ENCODE assay signal across 18 cellular contexts in genomic region chr2:14712091-14712490, GRCh38.
A peak's percentile ranks its signal among the peaks of the same experiment; 100 is the strongest.
DNase-seq lines count a peak whose midpoint lies in the region; ATAC-seq, FAIRE-seq and TF ChIP-seq lines count a peak whose summit lies in the region.
"Had no signal": no experiment of that assay in that cellular context is flagged by ENCODE, and none has a peak within 500 bp of the region (broad histone marks: within the 10 kb centered on the region; RNA-seq: fewer than 3 reads in every experiment).

No MANE protein-coding gene starts in this region.

- no peak for TF ChIP-seq CTCF in MCF 10A (IDR thresholded peaks at IDR 0.05; ENCODE audit: unreplicated experiment)
- no peak for TF ChIP-seq CTCF in breast epithelium (IDR thresholded peaks at IDR 0.05)
- no peak for TF ChIP-seq CTCF in K562 (IDR thresholded peaks at IDR 0.05 in 2 of 3, conservative IDR thresholded peaks at IDR 0.05 in 1 of 3; ENCODE audit: insufficient read depth in 2 of 3, low read depth in 1 of 3, low read length in 3 of 3)

- POLR2A ChIA-PET in MCF 10A (lab: Yijun Ruan, JAX), result no interaction called here
- POLR2A ChIA-PET in K562 (lab: Yijun Ruan, JAX), result no interaction called here

- no peak for FAIRE-seq in K562 (lab: Jason Lieb, UNC)
- FAIRE-seq: G401.6 had no signal

- no peaks in the 10 kb centered on the region for H4K20me1 ChIP-seq in K562 (replicated peaks; ENCODE audit: control insufficient read depth, insufficient read depth, low read length)

- H3K27me3 Mint-ChIP-seq in MCF 10A (ENCODE audit: insufficient read depth, unreplicated experiment), result no peaks in the 10 kb centered on the region
- no peaks in the 10 kb centered on the region for H3K27me3 Mint-ChIP-seq in activated T-helper 1 cell treated with anti-CD3 and anti-CD28 coated beads, Interleukin-12 subunit alpha, Interleukin-12 subunit beta, Interleukin-2, Interleukin-4 antibody, amounts not matched to agents 30 ng/mL and 10 ng/mL and 1 ng/mL, durations not matched to agents 14 hours and 24 hours and 36 hours (ENCODE audit: insufficient read depth)

- H3K79me2 ChIP-seq in K562 (ENCODE audit: control insufficient read depth, insufficient read depth, low read length), result no peaks in the 10 kb centered on the region

- H3K9me1 ChIP-seq in K562 (ENCODE audit: control insufficient read depth, insufficient read depth, low read length), result no peaks in the 10 kb centered on the region

- no TSS peak for BruUV-seq in MCF 10A (replicated peaks; lab: Mats Ljungman, UMichigan)
- BruUV-seq in K562 (replicated peaks; lab: Mats Ljungman, UMichigan), result no TSS peak

- H3K9me3 ChIP-seq in breast epithelium, result no peaks in the 10 kb centered on the region
- no peaks in the 10 kb centered on the region for H3K9me3 ChIP-seq in K562 (replicated peaks; ENCODE audit: control insufficient read depth, insufficient read depth, low read depth, low read length)

- H3K4me2 ChIP-seq in K562 (ENCODE audit: insufficient read depth, low read length), result no peak overlapping the region
- H3K4me2 ChIP-seq: GM23338, KMS-11 had no signal

- H3K4me3 ChIP-seq in breast epithelium (no peak overlapping the region), K562 (no peak overlapping the region)
- H3K4me3 ChIP-seq: GM23338 had no signal

- no peak for TF ChIP-seq POLR2A in breast epithelium (IDR thresholded peaks at IDR 0.05)
- TF ChIP-seq POLR2A in K562 (conservative IDR thresholded peaks at IDR 0.05), result no peak

- peak; percentile 20 for DNase-seq in MCF 10A (ENCODE audit: unreplicated experiment)
- DNase-seq in breast epithelium (ENCODE audit: low spot score in 2 of 2), result no peak
- no peak for DNase-seq in K562 (ENCODE audit: extremely low read depth in 1 of 4, low spot score in 3 of 4)
- peak; percentile 52 for DNase-seq in middle frontal gyrus (ENCODE audit: extremely low spot score, low spot score)
- DNase-seq in HUDEP-2 (lab: John Stamatoyannopoulos, UW; ENCODE audit: unreplicated experiment in 76 of 76), result no peak
- DNase-seq in COLO829 (ENCODE audit: low spot score), result no peak
- no peak for DNase-seq in globus pallidus (ENCODE audit: low spot score)
- no peak for DNase-seq in activated T-helper 1 cell treated with anti-CD3 and anti-CD28 coated beads, Interleukin-12 subunit alpha, Interleukin-12 subunit beta, Interleukin-2, Interleukin-4 antibody, amounts not matched to agents 30 ng/mL and 10 ng/mL and 1 ng/mL, durations not matched to agents 14 hours and 24 hours and 36 hours (ENCODE audit: low spot score)
- DNase-seq: 8988T, MM.1S, NCI-H1105 treated with DMSO at 0.1 percent for 48 hours, NCI-H187, NCI-H446, NCI-H748 treated with DMSO at 0.1 percent for 48 hours, SIG-M5 had no signal

- no peak for ATAC-seq in K562
- ATAC-seq: GM23338 had no signal

- CTCF ChIA-PET in MCF 10A (lab: Yijun Ruan, JAX) (no interaction called here), K562 (lab: Yijun Ruan, JAX; ENCODE audit: low intra/inter-chr PET ratio) (no interaction called here)

- no peaks in the 10 kb centered on the region for H3K36me3 Mint-ChIP-seq in MCF 10A (ENCODE audit: insufficient read depth, unreplicated experiment)
- H3K36me3 Mint-ChIP-seq in activated T-helper 1 cell treated with anti-CD3 and anti-CD28 coated beads, Interleukin-12 subunit alpha, Interleukin-12 subunit beta, Interleukin-2, Interleukin-4 antibody, amounts not matched to agents 30 ng/mL and 10 ng/mL and 1 ng/mL, durations not matched to agents 14 hours and 24 hours and 36 hours (ENCODE audit: low read depth), result no peaks in the 10 kb centered on the region

- TF ChIP-seq RAD21 in K562 (CRISPR knock-in tag; conservative IDR thresholded peaks at IDR 0.05 in 1 of 2, IDR thresholded peaks at IDR 0.05 in 1 of 2), result no peak

- no peaks in the 10 kb centered on the region for H3K27me3 ChIP-seq in breast epithelium
- H3K27me3 ChIP-seq in K562 (ENCODE audit: control insufficient read depth in 2 of 2, insufficient read depth in 2 of 2, low read length in 2 of 2), result no peaks in the 10 kb centered on the region

- intact Hi-C loops in MCF 10A (cut with micrococcal nuclease), result no loop called here
- intact Hi-C loops in breast epithelium (cut with DNase I; ENCODE audit: low total_unique reads), result no loop called here
- intact Hi-C loops in K562 (cut with micrococcal nuclease), result no loop called here
- intact Hi-C loops in activated T-helper 1 cell treated with anti-CD3 and anti-CD28 coated beads, Interleukin-12 subunit alpha, Interleukin-12 subunit beta, Interleukin-2, Interleukin-4 antibody, amounts not matched to agents 30 ng/mL and 10 ng/mL and 1 ng/mL, durations not matched to agents 14 hours and 24 hours and 36 hours (cut with micrococcal nuclease), result no loop called here

- H3K27ac ChIP-seq in breast epithelium (no peak overlapping the region), K562 (ENCODE audit: extremely low read depth, low read depth, low read length) (no peak overlapping the region)
- H3K27ac ChIP-seq: KMS-11 had no signal

- in situ Hi-C loops in K562 (cut with MboI), result no loop called here

- peak overlapping the region; percentile 20; the same call in 1 of the 2 replicates for H2AFZ ChIP-seq in K562 (ENCODE audit: low read depth, low read length)

- H3K9me3 Mint-ChIP-seq in MCF 10A (ENCODE audit: unreplicated experiment), result no peaks in the 10 kb centered on the region
- no peaks in the 10 kb centered on the region for H3K9me3 Mint-ChIP-seq in activated T-helper 1 cell treated with anti-CD3 and anti-CD28 coated beads, Interleukin-12 subunit alpha, Interleukin-12 subunit beta, Interleukin-2, Interleukin-4 antibody, amounts not matched to agents 30 ng/mL and 10 ng/mL and 1 ng/mL, durations not matched to agents 14 hours and 24 hours and 36 hours
- H3K9me3 Mint-ChIP-seq: GM23338 had no signal

- no peak for TF ChIP-seq EP300 in K562 (IDR thresholded peaks at IDR 0.05; ENCODE audit: low read length)

- no peak overlapping the region for H3K27ac Mint-ChIP-seq in MCF 10A (ENCODE audit: low read depth, unreplicated experiment)
- no peak overlapping the region for H3K27ac Mint-ChIP-seq in activated T-helper 1 cell treated with anti-CD3 and anti-CD28 coated beads, Interleukin-12 subunit alpha, Interleukin-12 subunit beta, Interleukin-2, Interleukin-4 antibody, amounts not matched to agents 30 ng/mL and 10 ng/mL and 1 ng/mL, durations not matched to agents 14 hours and 24 hours and 36 hours
- H3K27ac Mint-ChIP-seq: GM23338 had no signal

- no peak overlapping the region for H3K9ac ChIP-seq in K562 (ENCODE audit: insufficient read depth in 1 of 2, low read depth in 2 of 2, low read length in 2 of 2)
- H3K9ac ChIP-seq: KMS-11 had no signal

- no peaks in the 10 kb centered on the region for H3K4me1 ChIP-seq in breast epithelium
- H3K4me1 ChIP-seq in K562 (replicated peaks in 1 of 2; ENCODE audit: control insufficient read depth in 2 of 2, insufficient read depth in 2 of 2, low read length in 2 of 2), result peaks cover 0 to 5% of the 10 kb centered on the region in 2 experiments; a peak in 2 of 5 replicates

- H3K36me3 ChIP-seq in breast epithelium (no peaks in the 10 kb centered on the region), K562 (ENCODE audit: control insufficient read depth, insufficient read depth, low read length) (no peaks in the 10 kb centered on the region)

- H3K4me3 Mint-ChIP-seq in MCF 10A (ENCODE audit: unreplicated experiment), result no peak overlapping the region
- H3K4me3 Mint-ChIP-seq in activated T-helper 1 cell treated with anti-CD3 and anti-CD28 coated beads, Interleukin-12 subunit alpha, Interleukin-12 subunit beta, Interleukin-2, Interleukin-4 antibody, amounts not matched to agents 30 ng/mL and 10 ng/mL and 1 ng/mL, durations not matched to agents 14 hours and 24 hours and 36 hours, result no peak overlapping the region
- H3K4me3 Mint-ChIP-seq: GM23338 had no signal

- 5% methylated on average over 4 of the region's 4 CpGs for WGBS in K562 (ENCODE audit: insufficient coverage, low coverage, missing lambda C conversion rate)

- H3K4me1 Mint-ChIP-seq in MCF 10A (ENCODE audit: insufficient read depth, unreplicated experiment), result no peaks in the 10 kb centered on the region
- no peaks in the 10 kb centered on the region for H3K4me1 Mint-ChIP-seq in activated T-helper 1 cell treated with anti-CD3 and anti-CD28 coated beads, Interleukin-12 subunit alpha, Interleukin-12 subunit beta, Interleukin-2, Interleukin-4 antibody, amounts not matched to agents 30 ng/mL and 10 ng/mL and 1 ng/mL, durations not matched to agents 14 hours and 24 hours and 36 hours (ENCODE audit: low read depth)
- H3K4me1 Mint-ChIP-seq: GM23338 had no signal

TF ChIP-seq in K562, 482 proteins besides CTCF, POLR2A, EP300 and RAD21 (continues in another document):
- TF ChIP-seq ARID2 (IDR thresholded peaks at IDR 0.05), result no peak
- TF ChIP-seq, protein P1, sequence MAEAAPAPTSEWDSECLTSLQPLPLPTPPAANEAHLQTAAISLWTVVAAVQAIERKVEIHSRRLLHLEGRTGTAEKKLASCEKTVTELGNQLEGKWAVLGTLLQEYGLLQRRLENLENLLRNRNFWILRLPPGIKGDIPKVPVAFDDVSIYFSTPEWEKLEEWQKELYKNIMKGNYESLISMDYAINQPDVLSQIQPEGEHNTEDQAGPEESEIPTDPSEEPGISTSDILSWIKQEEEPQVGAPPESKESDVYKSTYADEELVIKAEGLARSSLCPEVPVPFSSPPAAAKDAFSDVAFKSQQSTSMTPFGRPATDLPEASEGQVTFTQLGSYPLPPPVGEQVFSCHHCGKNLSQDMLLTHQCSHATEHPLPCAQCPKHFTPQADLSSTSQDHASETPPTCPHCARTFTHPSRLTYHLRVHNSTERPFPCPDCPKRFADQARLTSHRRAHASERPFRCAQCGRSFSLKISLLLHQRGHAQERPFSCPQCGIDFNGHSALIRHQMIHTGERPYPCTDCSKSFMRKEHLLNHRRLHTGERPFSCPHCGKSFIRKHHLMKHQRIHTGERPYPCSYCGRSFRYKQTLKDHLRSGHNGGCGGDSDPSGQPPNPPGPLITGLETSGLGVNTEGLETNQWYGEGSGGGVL (CRISPR knock-in tag; IDR thresholded peaks at IDR 0.05), result no peak
- TF ChIP-seq HMGXB4 (CRISPR knock-in tag; IDR thresholded peaks at IDR 0.05), result no peak
- no peak for TF ChIP-seq NCOA6 (IDR thresholded peaks at IDR 0.05)
- no peak for TF ChIP-seq ARNT (IDR thresholded peaks at IDR 0.05)
- no peak for TF ChIP-seq MCM2 (IDR thresholded peaks at IDR 0.05; ENCODE audit: low read depth)
- TF ChIP-seq HMG20A (CRISPR knock-in tag; conservative IDR thresholded peaks at IDR 0.05), result no peak
- TF ChIP-seq HMG20B (CRISPR knock-in tag; IDR thresholded peaks at IDR 0.05), result no peak

Comparison
In these comparisons a context has a peak if more than half of its experiments do, and no peak if none do; other contexts are left out.
1. DNase-seq: peak in MCF 10A (single experiment) and middle frontal gyrus (single experiment); none in breast epithelium (0 of 2), K562 (0 of 4), HUDEP-2 (0 of 76), COLO829 (single experiment), globus pallidus (single experiment) and activated T-helper 1 cell treated with anti-CD3 and anti-CD28 coated beads, Interleukin-12 subunit alpha, Interleukin-12 subunit beta, Interleukin-2, Interleukin-4 antibody, amounts not matched to agents 30 ng/mL and 10 ng/mL and 1 ng/mL, durations not matched to agents 14 hours and 24 hours and 36 hours (single experiment).